In genomic region chr10:98087309-98087708, GRCh38 we compare ENCODE assay signal across 1 cellular context.
A peak's percentile ranks its signal among the peaks of the same experiment; 100 is the strongest.
TF ChIP-seq lines count a peak whose summit lies in the region.

No MANE protein-coding gene starts in this region.

TF ChIP-seq in GM12878, 131 proteins besides CTCF, POLR2A, EP300 and RAD21:
- TF ChIP-seq CEBPZ (IDR thresholded peaks at IDR 0.05; ENCODE audit: low read depth, low read length), result no peak
- TF ChIP-seq, protein P1, sequence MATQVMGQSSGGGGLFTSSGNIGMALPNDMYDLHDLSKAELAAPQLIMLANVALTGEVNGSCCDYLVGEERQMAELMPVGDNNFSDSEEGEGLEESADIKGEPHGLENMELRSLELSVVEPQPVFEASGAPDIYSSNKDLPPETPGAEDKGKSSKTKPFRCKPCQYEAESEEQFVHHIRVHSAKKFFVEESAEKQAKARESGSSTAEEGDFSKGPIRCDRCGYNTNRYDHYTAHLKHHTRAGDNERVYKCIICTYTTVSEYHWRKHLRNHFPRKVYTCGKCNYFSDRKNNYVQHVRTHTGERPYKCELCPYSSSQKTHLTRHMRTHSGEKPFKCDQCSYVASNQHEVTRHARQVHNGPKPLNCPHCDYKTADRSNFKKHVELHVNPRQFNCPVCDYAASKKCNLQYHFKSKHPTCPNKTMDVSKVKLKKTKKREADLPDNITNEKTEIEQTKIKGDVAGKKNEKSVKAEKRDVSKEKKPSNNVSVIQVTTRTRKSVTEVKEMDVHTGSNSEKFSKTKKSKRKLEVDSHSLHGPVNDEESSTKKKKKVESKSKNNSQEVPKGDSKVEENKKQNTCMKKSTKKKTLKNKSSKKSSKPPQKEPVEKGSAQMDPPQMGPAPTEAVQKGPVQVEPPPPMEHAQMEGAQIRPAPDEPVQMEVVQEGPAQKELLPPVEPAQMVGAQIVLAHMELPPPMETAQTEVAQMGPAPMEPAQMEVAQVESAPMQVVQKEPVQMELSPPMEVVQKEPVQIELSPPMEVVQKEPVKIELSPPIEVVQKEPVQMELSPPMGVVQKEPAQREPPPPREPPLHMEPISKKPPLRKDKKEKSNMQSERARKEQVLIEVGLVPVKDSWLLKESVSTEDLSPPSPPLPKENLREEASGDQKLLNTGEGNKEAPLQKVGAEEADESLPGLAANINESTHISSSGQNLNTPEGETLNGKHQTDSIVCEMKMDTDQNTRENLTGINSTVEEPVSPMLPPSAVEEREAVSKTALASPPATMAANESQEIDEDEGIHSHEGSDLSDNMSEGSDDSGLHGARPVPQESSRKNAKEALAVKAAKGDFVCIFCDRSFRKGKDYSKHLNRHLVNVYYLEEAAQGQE (IDR thresholded peaks at IDR 0.05; ENCODE audit: low read depth, low read length), result peak; percentile 65; the same call in 1 of the 2 replicates
- TF ChIP-seq ZNF622 (IDR thresholded peaks at IDR 0.05), result no peak
- TF ChIP-seq SMARCA5 (IDR thresholded peaks at IDR 0.05), result no peak
